Comparison of ENCODE assay signal across 12 cellular contexts in the genomic region with DNA sequence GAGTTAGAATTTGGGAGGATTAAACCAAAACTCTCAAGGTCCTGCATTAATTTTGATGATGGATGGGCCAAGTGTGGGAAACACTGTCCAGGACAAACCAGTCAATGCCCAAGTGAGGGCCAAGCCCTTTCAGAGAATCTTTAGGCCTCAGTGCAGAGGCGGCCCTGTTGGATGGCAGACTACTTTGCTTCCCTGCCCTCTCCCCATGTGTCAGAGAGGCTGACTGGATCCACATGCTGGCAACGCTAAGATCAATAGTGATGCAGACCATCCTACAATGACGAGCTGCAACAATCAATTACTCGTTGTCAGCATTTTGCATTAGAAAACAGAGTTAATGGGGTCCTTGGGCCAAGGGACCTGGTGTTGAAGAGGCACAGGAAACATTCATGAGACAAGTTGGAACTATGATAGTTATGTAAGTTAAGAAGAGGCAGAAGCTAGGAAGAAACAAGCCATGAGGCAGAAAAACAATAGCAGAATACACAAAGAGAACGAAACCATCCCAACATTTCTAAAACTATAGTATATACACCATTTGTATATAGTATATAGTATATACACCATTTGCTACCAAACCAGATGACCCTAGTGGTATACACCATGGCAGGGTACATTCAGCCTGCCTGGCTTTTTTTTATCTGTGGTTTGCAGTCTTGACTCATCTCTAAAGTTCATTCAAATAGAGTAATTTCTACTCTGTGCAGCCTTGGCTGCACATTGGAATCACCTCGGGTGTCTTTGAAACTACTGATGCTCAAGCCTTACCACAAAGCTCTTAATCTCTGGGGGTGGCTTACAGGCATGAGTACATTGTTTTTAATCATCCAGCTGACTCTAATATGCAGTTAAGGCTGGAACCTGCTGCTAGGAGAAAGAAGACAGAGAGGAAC.
DNase-seq lines count a peak whose midpoint lies in the region; ATAC-seq and TF ChIP-seq lines count a peak whose summit lies in the region.
"Had no signal": no experiment of that assay in that cellular context is flagged by ENCODE, and none has a peak within 500 bp of the region (broad histone marks: within the 10 kb centered on the region; RNA-seq: fewer than 3 reads in every experiment).

No MANE protein-coding gene starts in this region.

- no peaks in the 10 kb centered on the region for H3K27me3 ChIP-seq in DND-41 (ENCODE audit: insufficient read depth, low read length, poor library complexity)
- H3K27me3 ChIP-seq in effector memory CD4-positive, alpha-beta T cell (replicated peaks; ENCODE audit: control insufficient read depth, insufficient read depth, low read length, poor library complexity, severe bottlenecking) = no peaks in the 10 kb centered on the region

- no peak overlapping the region for H3K4me3 ChIP-seq in DND-41 (ENCODE audit: low read depth in 1 of 2, low read length in 2 of 2)
- no peak overlapping the region for H3K4me3 ChIP-seq in effector memory CD4-positive, alpha-beta T cell (ENCODE audit: insufficient read depth, low read depth, low read length, poor library complexity, severe bottlenecking)

- POLR2A ChIA-PET in activated CD8-positive, alpha-beta T cell treated with anti-CD3 and anti-CD28 coated beads, Interleukin-2, amount 10 ng/mL, durations not matched to agents 7 days and 5 days (lab: Charles Lee) = no interaction called here

- no peaks in the 10 kb centered on the region for H3K9me3 ChIP-seq in DND-41 (ENCODE audit: insufficient read depth, low read length, severe bottlenecking)
- no peaks in the 10 kb centered on the region for H3K9me3 ChIP-seq in effector memory CD4-positive, alpha-beta T cell (ENCODE audit: control insufficient read depth, low read length)

- intact Hi-C loops in Calu3 (cut with micrococcal nuclease; ENCODE audit: unreplicated experiment) = no loop called here

- no peaks in the 10 kb centered on the region for H3K4me1 Mint-ChIP-seq in Calu3 (ENCODE audit: low read depth, unreplicated experiment)
- H3K4me1 Mint-ChIP-seq in activated CD8-positive, alpha-beta T cell treated with anti-CD3 and anti-CD28 coated beads, Interleukin-2, amount 10 ng/mL, durations not matched to agents 7 days and 5 days (ENCODE audit: low read depth) = no peaks in the 10 kb centered on the region
- H3K4me1 Mint-ChIP-seq: naive B cell had no signal

- TF ChIP-seq RAD21 in Ishikawa (IDR thresholded peaks at IDR 0.05; ENCODE audit: low read depth) = no peak

- H3K36me3 ChIP-seq in DND-41 (ENCODE audit: insufficient read depth, low read length) = no peaks in the 10 kb centered on the region
- no peaks in the 10 kb centered on the region for H3K36me3 ChIP-seq in effector memory CD4-positive, alpha-beta T cell (ENCODE audit: control insufficient read depth, insufficient read depth, low read length)

- H3K27ac ChIP-seq in DND-41 (ENCODE audit: low read length) = no peak overlapping the region
- no peak overlapping the region for H3K27ac ChIP-seq in effector memory CD4-positive, alpha-beta T cell (ENCODE audit: insufficient read depth, low read length, poor library complexity, severe bottlenecking)
- H3K27ac ChIP-seq: VCaP had no signal

- H3K36me3 Mint-ChIP-seq in Calu3 (ENCODE audit: insufficient read depth, unreplicated experiment) = no peaks in the 10 kb centered on the region
- no peaks in the 10 kb centered on the region for H3K36me3 Mint-ChIP-seq in activated CD8-positive, alpha-beta T cell treated with anti-CD3 and anti-CD28 coated beads, Interleukin-2, amount 10 ng/mL, durations not matched to agents 7 days and 5 days (ENCODE audit: low read depth)
- H3K36me3 Mint-ChIP-seq: naive B cell had no signal

- TF ChIP-seq CTCF in DND-41 (IDR thresholded peaks at IDR 0.05; ENCODE audit: borderline replicate concordance, extremely low read depth, low read length, poor library complexity, severe bottlenecking) = no peak
- no peak for TF ChIP-seq CTCF in Calu3 (IDR thresholded peaks at IDR 0.05; ENCODE audit: unreplicated experiment)

- peak; percentile 41; the same call in 1 of the 2 replicates for TF ChIP-seq EP300 in Ishikawa (IDR thresholded peaks at IDR 0.05; ENCODE audit: borderline replicate concordance)

- no peaks in the 10 kb centered on the region; the same call in 1 of the 2 replicates for H3K4me1 ChIP-seq in DND-41 (ENCODE audit: insufficient read depth, low read length)
- no peaks in the 10 kb centered on the region for H3K4me1 ChIP-seq in effector memory CD4-positive, alpha-beta T cell (ENCODE audit: control insufficient read depth, insufficient read depth, low read length, poor library complexity, severe bottlenecking)

- H3K4me3 Mint-ChIP-seq in Calu3 (ENCODE audit: low read depth, unreplicated experiment) = no peak overlapping the region
- H3K4me3 Mint-ChIP-seq in activated CD8-positive, alpha-beta T cell treated with anti-CD3 and anti-CD28 coated beads, Interleukin-2, amount 10 ng/mL, durations not matched to agents 7 days and 5 days = no peak overlapping the region
- H3K4me3 Mint-ChIP-seq: naive B cell had no signal

- H3K27me3 Mint-ChIP-seq in Calu3 (ENCODE audit: unreplicated experiment) = no peaks in the 10 kb centered on the region
- no peaks in the 10 kb centered on the region for H3K27me3 Mint-ChIP-seq in activated CD8-positive, alpha-beta T cell treated with anti-CD3 and anti-CD28 coated beads, Interleukin-2, amount 10 ng/mL, durations not matched to agents 7 days and 5 days (ENCODE audit: low read depth)

- no peak overlapping the region; the same call in 1 of the 2 replicates for H2AFZ ChIP-seq in DND-41 (ENCODE audit: low read depth, low read length)

- BruUV-seq in Calu3 (replicated peaks; lab: Mats Ljungman, UMichigan) = no TSS peak

- H3K79me2 ChIP-seq in DND-41 (ENCODE audit: insufficient read depth, low read length) = no peaks in the 10 kb centered on the region

- CTCF ChIA-PET in Calu3 (lab: Charles Lee) = no interaction called here
- CTCF ChIA-PET in activated CD8-positive, alpha-beta T cell treated with anti-CD3 and anti-CD28 coated beads, Interleukin-2, amount 10 ng/mL, durations not matched to agents 7 days and 5 days (lab: Charles Lee) = no interaction called here

- H4K20me1 ChIP-seq in DND-41 (ENCODE audit: insufficient read depth, low read length) = no peaks in the 10 kb centered on the region

- H3K4me2 ChIP-seq in DND-41 (ENCODE audit: insufficient read depth, low read length) = no peak overlapping the region

- H3K9me3 Mint-ChIP-seq in Calu3 (ENCODE audit: low read depth, unreplicated experiment) = no peaks in the 10 kb centered on the region
- H3K9me3 Mint-ChIP-seq in activated CD8-positive, alpha-beta T cell treated with anti-CD3 and anti-CD28 coated beads, Interleukin-2, amount 10 ng/mL, durations not matched to agents 7 days and 5 days (ENCODE audit: insufficient read depth) = no peaks in the 10 kb centered on the region

- peak; percentile 31; the same call in 2 of the 3 replicates for ATAC-seq in DND-41 (ENCODE audit: insufficient read depth, low read depth)
- peak; percentile 92 for ATAC-seq in GM19395 (IDR thresholded peaks at IDR 0.05; ENCODE audit: unreplicated experiment)
- ATAC-seq in HG02870 (IDR thresholded peaks at IDR 0.05; ENCODE audit: unreplicated experiment) = peak; percentile 95
- no peak for ATAC-seq in activated CD8-positive, alpha-beta T cell treated with anti-CD3 and anti-CD28 coated beads, Interleukin-2, amount 10 ng/mL, durations not matched to agents 7 days and 5 days

- H3K27ac Mint-ChIP-seq in Calu3 (ENCODE audit: unreplicated experiment) = no peak overlapping the region
- H3K27ac Mint-ChIP-seq in activated CD8-positive, alpha-beta T cell treated with anti-CD3 and anti-CD28 coated beads, Interleukin-2, amount 10 ng/mL, durations not matched to agents 7 days and 5 days = no peak overlapping the region

- DNase-seq in DND-41 (no peak), Calu3 (no peak), SIG-M5 treated with dmso at 0.1 percent for 504 hours (lab: John Stamatoyannopoulos, UW; ENCODE audit: unreplicated experiment) (no peak)
- DNase-seq in effector memory CD4-positive, alpha-beta T cell = no peak
- DNase-seq in activated CD8-positive, alpha-beta T cell treated with anti-CD3 and anti-CD28 coated beads, Interleukin-2, amount 10 ng/mL, durations not matched to agents 7 days and 5 days = no peak
- DNase-seq: activated naive CD4-positive, alpha-beta T cell; naive B cell; NCI-H1105 treated with DMSO at 0.1 percent for 48 hours had no signal

- no peak overlapping the region for H3K9ac ChIP-seq in DND-41 (ENCODE audit: low read depth, low read length)

TF ChIP-seq in Ishikawa, 13 proteins besides CTCF, POLR2A, EP300 and RAD21 (continues in another document):
- no peak for TF ChIP-seq FOXM1 (IDR thresholded peaks at IDR 0.05; ENCODE audit: borderline replicate concordance, low read depth)
- no peak for TF ChIP-seq TAF1 (IDR thresholded peaks at IDR 0.05; ENCODE audit: low read depth)
- peak; percentile 43 for TF ChIP-seq TEAD4 (IDR thresholded peaks at IDR 0.05)
- TF ChIP-seq YY1 (IDR thresholded peaks at IDR 0.05; ENCODE audit: low read depth) = no peak
- no peak for TF ChIP-seq CREB1 (IDR thresholded peaks at IDR 0.05; ENCODE audit: low read depth)
- TF ChIP-seq, protein P1, sequence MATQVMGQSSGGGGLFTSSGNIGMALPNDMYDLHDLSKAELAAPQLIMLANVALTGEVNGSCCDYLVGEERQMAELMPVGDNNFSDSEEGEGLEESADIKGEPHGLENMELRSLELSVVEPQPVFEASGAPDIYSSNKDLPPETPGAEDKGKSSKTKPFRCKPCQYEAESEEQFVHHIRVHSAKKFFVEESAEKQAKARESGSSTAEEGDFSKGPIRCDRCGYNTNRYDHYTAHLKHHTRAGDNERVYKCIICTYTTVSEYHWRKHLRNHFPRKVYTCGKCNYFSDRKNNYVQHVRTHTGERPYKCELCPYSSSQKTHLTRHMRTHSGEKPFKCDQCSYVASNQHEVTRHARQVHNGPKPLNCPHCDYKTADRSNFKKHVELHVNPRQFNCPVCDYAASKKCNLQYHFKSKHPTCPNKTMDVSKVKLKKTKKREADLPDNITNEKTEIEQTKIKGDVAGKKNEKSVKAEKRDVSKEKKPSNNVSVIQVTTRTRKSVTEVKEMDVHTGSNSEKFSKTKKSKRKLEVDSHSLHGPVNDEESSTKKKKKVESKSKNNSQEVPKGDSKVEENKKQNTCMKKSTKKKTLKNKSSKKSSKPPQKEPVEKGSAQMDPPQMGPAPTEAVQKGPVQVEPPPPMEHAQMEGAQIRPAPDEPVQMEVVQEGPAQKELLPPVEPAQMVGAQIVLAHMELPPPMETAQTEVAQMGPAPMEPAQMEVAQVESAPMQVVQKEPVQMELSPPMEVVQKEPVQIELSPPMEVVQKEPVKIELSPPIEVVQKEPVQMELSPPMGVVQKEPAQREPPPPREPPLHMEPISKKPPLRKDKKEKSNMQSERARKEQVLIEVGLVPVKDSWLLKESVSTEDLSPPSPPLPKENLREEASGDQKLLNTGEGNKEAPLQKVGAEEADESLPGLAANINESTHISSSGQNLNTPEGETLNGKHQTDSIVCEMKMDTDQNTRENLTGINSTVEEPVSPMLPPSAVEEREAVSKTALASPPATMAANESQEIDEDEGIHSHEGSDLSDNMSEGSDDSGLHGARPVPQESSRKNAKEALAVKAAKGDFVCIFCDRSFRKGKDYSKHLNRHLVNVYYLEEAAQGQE (IDR thresholded peaks at IDR 0.05; ENCODE audit: low read depth) = no peak
